In the genomic region with DNA sequence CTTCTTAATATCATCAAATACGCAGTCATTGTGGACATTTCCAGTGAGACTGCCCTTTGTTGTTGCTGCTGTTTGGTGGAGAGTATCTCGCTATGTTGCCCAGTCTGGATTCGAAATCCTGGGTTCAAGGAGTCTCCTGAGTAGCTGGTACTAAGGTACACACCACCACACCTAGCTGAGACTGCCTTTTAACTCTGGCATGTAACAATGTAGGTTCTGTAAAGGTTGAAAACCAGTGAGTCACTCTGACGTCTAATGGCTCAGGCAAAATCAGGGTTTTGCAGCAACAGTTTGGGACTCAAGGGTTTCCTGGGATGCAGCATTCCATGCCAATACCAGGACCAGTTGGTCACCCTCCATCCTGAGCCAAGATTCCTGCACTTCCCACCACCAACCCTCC, we compare ENCODE assay signal across 21 cellular contexts. TPM values are rescaled to one million over a fixed set of nuclear protein-coding genes. Genes with fewer than 3 reads are reported as not detected.
"Had no signal": no experiment of that assay in that cellular context is flagged by ENCODE, and none has a peak within 500 bp of the region (broad histone marks: within the 10 kb centered on the region; RNA-seq: fewer than 3 reads in every experiment).

No MANE protein-coding gene starts in this region.

- DNase-seq: activated B cell treated with CpG ODN at 0.5 μM for 24 hours; activated CD4-positive, alpha-beta T cell treated with anti-CD3 and anti-CD28 coated beads, Interleukin-2, amount 10 ng/mL, durations not matched to agents 24 days and 14 days; activated naive CD4-positive, alpha-beta T cell treated with Interleukin-2 at 50 U/mL for 16 hours; activated naive CD8-positive, alpha-beta T cell treated with anti-CD3 and anti-CD28 coated beads, Interleukin-2, amount 50 U/mL, for 24 hours; head of caudate nucleus; occipital lobe; right lobe of liver; spleen; stimulated activated CD4-positive, alpha-beta T cell treated with anti-CD3 and anti-CD28 coated beads, Interleukin-1b, Interleukin-23, amount 100 ng/mL, for 48 hours; stimulated activated naive CD8-positive, alpha-beta T cell treated with anti-CD3 and anti-CD28 coated beads, Interleukin-15, Interleukin-2, amounts not matched to agents 100 U/mL and 50 U/mL, for 24 hours; T-helper 17 cell; upper lobe of right lung had no signal

- H3K9me3 ChIP-seq: ascending aorta, prostate gland, right lobe of liver, spleen, suprapubic skin, upper lobe of right lung had no signal

- FAIRE-seq: colon had no signal

- ATAC-seq: activated naive CD8-positive, alpha-beta T cell treated with anti-CD3 and anti-CD28 coated beads, Interleukin-2, amount 50 U/mL, for 24 hours; left lobe of liver; natural killer cell treated with Interleukin-12 subunit alpha and Interleukin-12 subunit beta and Interleukin-15 and Interleukin-18, amount 100 ng/mL, for 72 hours; right lobe of liver; stimulated activated naive CD8-positive, alpha-beta T cell treated with anti-CD3 and anti-CD28 coated beads, Interleukin-15, Interleukin-2, amounts not matched to agents 100 U/mL and 50 U/mL, for 24 hours; T-helper 17 cell; upper lobe of right lung had no signal

- H3K4me1 Mint-ChIP-seq: activated B cell treated with CpG ODN at 0.5 μM for 24 hours, memory B cell had no signal

- H3K4me3 Mint-ChIP-seq: activated B cell treated with CpG ODN at 0.5 μM for 24 hours; activated CD4-positive, alpha-beta T cell treated with anti-CD3 and anti-CD28 coated beads, Interleukin-2, amount 10 ng/mL, durations not matched to agents 24 days and 14 days; activated naive CD8-positive, alpha-beta T cell treated with anti-CD3 and anti-CD28 coated beads, Interleukin-2, amount 50 U/mL, for 24 hours; activated T-helper 1 cell treated with anti-CD3 and anti-CD28 coated beads, Interleukin-12 subunit alpha, Interleukin-12 subunit beta, Interleukin-2, Interleukin-4 antibody, amounts not matched to agents 30 ng/mL and 10 ng/mL and 1 ng/mL, durations not matched to agents 14 hours and 24 hours and 36 hours; memory B cell; natural killer cell treated with Interleukin-12 subunit alpha and Interleukin-12 subunit beta and Interleukin-15 and Interleukin-18, amount 100 ng/mL, for 72 hours; T-helper 17 cell had no signal

- H3K27ac Mint-ChIP-seq: activated B cell treated with CpG ODN at 0.5 μM for 24 hours; activated CD4-positive, alpha-beta T cell treated with anti-CD3 and anti-CD28 coated beads, Interleukin-2, amount 10 ng/mL, durations not matched to agents 24 days and 14 days; activated naive CD8-positive, alpha-beta T cell treated with anti-CD3 and anti-CD28 coated beads, Interleukin-2, amount 50 U/mL, for 24 hours; activated T-helper 1 cell treated with anti-CD3 and anti-CD28 coated beads, Interleukin-12 subunit alpha, Interleukin-12 subunit beta, Interleukin-2, Interleukin-4 antibody, amounts not matched to agents 30 ng/mL and 10 ng/mL and 1 ng/mL, durations not matched to agents 14 hours and 24 hours and 36 hours; memory B cell; natural killer cell treated with Interleukin-12 subunit alpha and Interleukin-12 subunit beta and Interleukin-15 and Interleukin-18, amount 100 ng/mL, for 72 hours; T-helper 17 cell had no signal

- H3K4me3 ChIP-seq: ascending aorta, prostate gland, right lobe of liver, spleen, suprapubic skin, upper lobe of right lung had no signal

- H3K36me3 Mint-ChIP-seq: memory B cell; natural killer cell treated with Interleukin-12 subunit alpha and Interleukin-12 subunit beta and Interleukin-15 and Interleukin-18, amount 100 ng/mL, for 72 hours had no signal

- H3K27ac ChIP-seq: ascending aorta, epithelial cell of prostate, prostate gland, right lobe of liver, spleen, suprapubic skin, upper lobe of right lung had no signal

- H3K27me3 ChIP-seq: ascending aorta, right lobe of liver had no signal

- H3K4me1 ChIP-seq: ascending aorta, prostate gland, right lobe of liver, spleen, suprapubic skin, upper lobe of right lung had no signal

- H3K36me3 ChIP-seq: ascending aorta, prostate gland, right lobe of liver, spleen, suprapubic skin, upper lobe of right lung had no signal

- H3K9me3 Mint-ChIP-seq: activated B cell treated with CpG ODN at 0.5 μM for 24 hours; activated CD4-positive, alpha-beta T cell treated with anti-CD3 and anti-CD28 coated beads, Interleukin-2, amount 10 ng/mL, durations not matched to agents 24 days and 14 days; activated naive CD8-positive, alpha-beta T cell treated with anti-CD3 and anti-CD28 coated beads, Interleukin-2, amount 50 U/mL, for 24 hours; activated T-helper 1 cell treated with anti-CD3 and anti-CD28 coated beads, Interleukin-12 subunit alpha, Interleukin-12 subunit beta, Interleukin-2, Interleukin-4 antibody, amounts not matched to agents 30 ng/mL and 10 ng/mL and 1 ng/mL, durations not matched to agents 14 hours and 24 hours and 36 hours; natural killer cell treated with Interleukin-12 subunit alpha and Interleukin-12 subunit beta and Interleukin-15 and Interleukin-18, amount 100 ng/mL, for 72 hours had no signal

RNA-seq across cellular contexts. Expression of gene AQP9, which starts 52.2 kb away (rescaled TPM):
- total RNA-seq: activated B cell treated with CpG ODN at 0.5 μM for 24 hours; activated T-helper 1 cell treated with anti-CD3 and anti-CD28 coated beads, Interleukin-12 subunit alpha, Interleukin-12 subunit beta, Interleukin-2, Interleukin-4 antibody, amounts not matched to agents 30 ng/mL and 10 ng/mL and 1 ng/mL, durations not matched to agents 14 hours and 24 hours and 36 hours had no signal
